In the genomic region with DNA sequence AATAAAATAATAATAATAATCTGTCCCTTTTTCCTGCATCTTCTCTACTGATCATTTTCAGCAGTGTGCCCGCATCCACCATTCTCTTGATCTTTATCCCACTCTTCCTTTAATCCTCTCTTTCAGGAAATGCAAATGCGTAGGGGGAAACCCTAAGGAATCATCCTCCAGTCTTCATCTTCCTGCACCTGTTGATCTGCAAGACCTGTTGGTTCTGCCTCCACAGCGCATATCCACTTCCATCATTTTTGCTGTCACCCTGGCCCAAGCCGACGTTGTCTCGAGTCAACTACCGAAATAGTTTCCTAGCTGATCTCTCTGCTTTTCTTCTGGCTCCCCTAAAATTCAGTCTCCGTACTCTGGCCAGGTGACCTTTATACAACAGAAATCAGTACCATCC, we compare ENCODE assay signal across 24 cellular contexts.
"Had no signal": no experiment of that assay in that cellular context is flagged by ENCODE, and none has a peak within 500 bp of the region (broad histone marks: within the 10 kb centered on the region; RNA-seq: fewer than 3 reads in every experiment).

No MANE protein-coding gene starts in this region.

- H3K27me3 ChIP-seq: colonic mucosa, esophagus squamous epithelium, gastrocnemius medialis, heart right ventricle, left lung had no signal

- DNase-seq: colonic mucosa; cortex of kidney; effector CD8-positive, alpha-beta T cell; effector memory CD8-positive, alpha-beta T cell; endodermal cell; esophagus squamous epithelium; foreskin fibroblast; foreskin melanocyte; gastrocnemius medialis; glutamatergic neuron; head of caudate nucleus; heart right ventricle; hippocampal formation; left cardiac atrium; left ventricle myocardium superior; lower lobe of right lung; mesenchymal stem cell; mucosa of descending colon; naive B cell had no signal

- H3K9me3 ChIP-seq: colonic mucosa, esophagus squamous epithelium, gastrocnemius medialis, heart right ventricle, left lung, lower lobe of right lung, mucosa of descending colon had no signal

- FAIRE-seq: endometrium, islet of Langerhans, keratinocyte had no signal

- H3K4me1 ChIP-seq: gastrocnemius medialis had no signal

- H3K27ac ChIP-seq: colonic mucosa, epithelial cell of prostate, esophagus squamous epithelium, gastrocnemius medialis, heart right ventricle, left lung, lower lobe of right lung had no signal

- H3K36me3 ChIP-seq: colonic mucosa, gastrocnemius medialis, lower lobe of right lung had no signal

- H3K4me3 ChIP-seq: colonic mucosa, esophagus squamous epithelium, gastrocnemius medialis, heart right ventricle, left lung, lower lobe of right lung, mucosa of descending colon had no signal
